6 cellular contexts compared by ENCODE assay signal in the genomic region with DNA sequence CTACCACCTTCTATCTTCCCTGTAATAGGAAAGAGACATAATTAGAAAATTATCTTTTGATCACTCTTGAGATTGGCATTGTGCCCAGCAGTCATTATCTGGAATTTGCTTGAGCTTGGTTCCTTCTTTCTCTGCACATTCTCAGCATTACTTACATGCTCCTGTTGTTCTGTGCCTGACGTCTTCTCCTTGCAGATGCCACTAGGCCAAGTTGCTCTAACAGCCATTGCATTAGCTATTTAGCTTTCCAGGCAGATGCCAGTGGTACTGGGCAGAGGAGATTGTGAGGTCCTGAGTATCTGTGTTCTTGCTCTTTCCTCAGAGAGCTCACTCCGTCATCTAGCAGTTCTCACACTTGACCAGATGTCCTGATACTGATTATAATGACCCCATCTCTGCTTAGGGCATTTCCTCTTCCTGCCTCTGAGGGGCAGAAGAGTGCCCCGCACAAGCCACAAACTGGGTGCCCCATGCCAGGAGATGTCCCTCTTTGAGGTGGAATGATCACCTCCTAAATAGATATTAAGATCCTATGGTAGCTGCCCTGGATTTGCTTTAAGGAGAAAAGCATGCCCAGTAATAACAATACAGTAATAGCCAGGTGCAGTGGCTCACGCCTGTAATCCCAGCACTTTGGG. TPM values are rescaled to one million over a fixed set of nuclear protein-coding genes. Genes with fewer than 3 reads are reported as not detected.
DNase-seq lines count a peak whose midpoint lies in the region; ATAC-seq and TF ChIP-seq lines count a peak whose summit lies in the region.

No MANE protein-coding gene starts in this region.

- TF ChIP-seq RAD21 in SK-N-SH (IDR thresholded peaks at IDR 0.05; ENCODE audit: low read length), result no peak

- no peaks in the 10 kb centered on the region for H3K27me3 ChIP-seq in SK-N-SH (ENCODE audit: insufficient read depth)

- H3K4me2 ChIP-seq in SK-N-SH, result no peak overlapping the region

- H3K9me2 ChIP-seq in SK-N-SH, result no peaks in the 10 kb centered on the region

- H3K9me3 ChIP-seq in SK-N-SH, result no peaks in the 10 kb centered on the region

- peaks cover 3% of the 10 kb centered on the region for H3F3A ChIP-seq in SK-N-SH (replicated peaks; ENCODE audit: insufficient read depth)

- CTCF ChIA-PET in SK-N-SH (lab: Yijun Ruan, JAX), result interaction anchor here (0.6 to 1.4 kb wide), 2 partner anchors 9 to 98 kb away, joined by 3 to 4 read pairs; no protein-coding TSS in a partner anchor

- peaks cover 0 to 5% of the 10 kb centered on the region in 2 experiments; a peak in 1 of 4 replicates for H3K4me1 ChIP-seq in SK-N-SH (ENCODE audit: control insufficient read depth in 1 of 2, insufficient read depth in 2 of 2, low read depth in 1 of 2, low read length in 1 of 2)

- H4K20me1 ChIP-seq in SK-N-SH (ENCODE audit: insufficient read depth), result no peaks in the 10 kb centered on the region

- peak; percentile 31; the same call in 1 of the 2 replicates for TF ChIP-seq CTCF in GM12874 (IDR thresholded peaks at IDR 0.05; ENCODE audit: insufficient read depth, low read depth, low read length)
- TF ChIP-seq CTCF in SK-N-SH (IDR thresholded peaks at IDR 0.05), result peak; percentile 39

- H3K36me3 ChIP-seq in SK-N-SH (replicated peaks in 1 of 2; ENCODE audit: control insufficient read depth in 1 of 2, insufficient read depth in 2 of 2, low read length in 1 of 2), result peaks cover 39 to 81% of the 10 kb centered on the region in 2 experiments

- intact Hi-C loops in left colon (cut with DNase I, micrococcal nuclease), result no loop called here

- no peak overlapping the region for H2AFZ ChIP-seq in SK-N-SH (ENCODE audit: low read depth)

- WGBS in SK-N-SH (ENCODE audit: low lambda C conversion rate), result 85% methylated on average over 4 of the region's 4 CpGs

- H3K79me2 ChIP-seq in SK-N-SH (ENCODE audit: insufficient read depth), result no peaks in the 10 kb centered on the region

- TF ChIP-seq EP300 in SK-N-SH (IDR thresholded peaks at IDR 0.05; ENCODE audit: borderline replicate concordance in 1 of 2, low read depth in 1 of 2, low read length in 1 of 2), result no peak

- H3K4me3 ChIP-seq in SK-N-SH (ENCODE audit: low read depth in 2 of 2, low read length in 1 of 2), result no peak overlapping the region

- POLR2A ChIA-PET in SK-N-SH (lab: Yijun Ruan, JAX), result no interaction called here

- ATAC-seq in left colon, result peak; percentile 20
- no peak for ATAC-seq in HG03342 (IDR thresholded peaks at IDR 0.05; ENCODE audit: unreplicated experiment)

- H3K9ac ChIP-seq in SK-N-SH, result no peak overlapping the region

- peak; percentile 49 for DNase-seq in SK-N-SH
- no peak for DNase-seq in left colon
- DNase-seq in stimulated activated CD4-positive, alpha-beta T cell treated with anti-CD3 and anti-CD28 coated beads, Interleukin-2, amount 100 ng/mL, for 48 hours, result no peak
- DNase-seq in T-helper 9 cell, result no peak

- H3K27ac ChIP-seq in SK-N-SH (ENCODE audit: low read depth in 2 of 2, low read length in 1 of 2), result no peak overlapping the region

TF ChIP-seq in SK-N-SH, 30 proteins besides CTCF, POLR2A, EP300 and RAD21:
- no peak for TF ChIP-seq GABPA (IDR thresholded peaks at IDR 0.05; ENCODE audit: low read depth)
- no peak for TF ChIP-seq POLR2AphosphoS5 (IDR thresholded peaks at IDR 0.05; ENCODE audit: low read depth, low read length)
- TF ChIP-seq SIN3A (IDR thresholded peaks at IDR 0.05; ENCODE audit: borderline replicate concordance, low read depth, low read length), result no peak
- TF ChIP-seq, protein P1, sequence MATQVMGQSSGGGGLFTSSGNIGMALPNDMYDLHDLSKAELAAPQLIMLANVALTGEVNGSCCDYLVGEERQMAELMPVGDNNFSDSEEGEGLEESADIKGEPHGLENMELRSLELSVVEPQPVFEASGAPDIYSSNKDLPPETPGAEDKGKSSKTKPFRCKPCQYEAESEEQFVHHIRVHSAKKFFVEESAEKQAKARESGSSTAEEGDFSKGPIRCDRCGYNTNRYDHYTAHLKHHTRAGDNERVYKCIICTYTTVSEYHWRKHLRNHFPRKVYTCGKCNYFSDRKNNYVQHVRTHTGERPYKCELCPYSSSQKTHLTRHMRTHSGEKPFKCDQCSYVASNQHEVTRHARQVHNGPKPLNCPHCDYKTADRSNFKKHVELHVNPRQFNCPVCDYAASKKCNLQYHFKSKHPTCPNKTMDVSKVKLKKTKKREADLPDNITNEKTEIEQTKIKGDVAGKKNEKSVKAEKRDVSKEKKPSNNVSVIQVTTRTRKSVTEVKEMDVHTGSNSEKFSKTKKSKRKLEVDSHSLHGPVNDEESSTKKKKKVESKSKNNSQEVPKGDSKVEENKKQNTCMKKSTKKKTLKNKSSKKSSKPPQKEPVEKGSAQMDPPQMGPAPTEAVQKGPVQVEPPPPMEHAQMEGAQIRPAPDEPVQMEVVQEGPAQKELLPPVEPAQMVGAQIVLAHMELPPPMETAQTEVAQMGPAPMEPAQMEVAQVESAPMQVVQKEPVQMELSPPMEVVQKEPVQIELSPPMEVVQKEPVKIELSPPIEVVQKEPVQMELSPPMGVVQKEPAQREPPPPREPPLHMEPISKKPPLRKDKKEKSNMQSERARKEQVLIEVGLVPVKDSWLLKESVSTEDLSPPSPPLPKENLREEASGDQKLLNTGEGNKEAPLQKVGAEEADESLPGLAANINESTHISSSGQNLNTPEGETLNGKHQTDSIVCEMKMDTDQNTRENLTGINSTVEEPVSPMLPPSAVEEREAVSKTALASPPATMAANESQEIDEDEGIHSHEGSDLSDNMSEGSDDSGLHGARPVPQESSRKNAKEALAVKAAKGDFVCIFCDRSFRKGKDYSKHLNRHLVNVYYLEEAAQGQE (IDR thresholded peaks at IDR 0.05; ENCODE audit: low read depth, low read length), result no peak
- no peak for TF ChIP-seq IRF3 (IDR thresholded peaks at IDR 0.05; ENCODE audit: low read depth, low read length)
- no peak for TF ChIP-seq MEF2A (IDR thresholded peaks at IDR 0.05; ENCODE audit: borderline replicate concordance, low read depth)
- TF ChIP-seq FOXJ3 (CRISPR knock-in tag; IDR thresholded peaks at IDR 0.05), result no peak
- no peak for TF ChIP-seq RCOR1 (IDR thresholded peaks at IDR 0.05; ENCODE audit: low read length)
- TF ChIP-seq NFIC (IDR thresholded peaks at IDR 0.05; ENCODE audit: borderline replicate concordance), result no peak
- no peak for TF ChIP-seq GATA2 (CRISPR knock-in tag; IDR thresholded peaks at IDR 0.05)
- no peak for TF ChIP-seq FOSL2 (IDR thresholded peaks at IDR 0.05; ENCODE audit: borderline replicate concordance, low read depth)
- TF ChIP-seq ELF1 (IDR thresholded peaks at IDR 0.05), result no peak
- TF ChIP-seq SMC3 (IDR thresholded peaks at IDR 0.05; ENCODE audit: low read depth, low read length), result no peak
- no peak for TF ChIP-seq YY1 (IDR thresholded peaks at IDR 0.05; ENCODE audit: low read depth)
TF ChIP-seq in SK-N-SH: peak in this region for 0.

RNA-seq across cellular contexts. Expression of gene ARHGAP1, which starts 30.7 kb away (rescaled TPM):
- polyA plus RNA-seq in SK-N-SH (2012; rRNA removed), result 21.3 and 27.1 TPM in 2 replicates
- polyA plus RNA-seq in SK-N-SH (2012; cell fraction: cytosol; rRNA removed), result 15.1 and 19.6 TPM in 2 replicates
- 40.7 and 43.0 TPM in 2 replicates for polyA plus RNA-seq in SK-N-SH (2012; cell fraction: nucleus; rRNA removed)
- 10 to 100 TPM; 77.3 to 78.5 TPM for total RNA-seq in left colon

RNA-seq across cellular contexts. Expression of gene ZNF408, which starts 31.1 kb away (rescaled TPM):
- polyA plus RNA-seq in SK-N-SH (2012; rRNA removed), result 5.9 and 7.1 TPM in 2 replicates
- 3.7 and 5.4 TPM in 2 replicates for polyA plus RNA-seq in SK-N-SH (2012; cell fraction: cytosol; rRNA removed)
- polyA plus RNA-seq in SK-N-SH (2012; cell fraction: nucleus; rRNA removed), result 19.3 and 23.1 TPM in 2 replicates
- total RNA-seq in left colon, result 10 to 100 TPM; 11.3 to 11.6 TPM

RNA-seq across cellular contexts. Expression of gene F2, which starts 49.3 kb away (rescaled TPM):
- polyA plus RNA-seq in SK-N-SH (2012; rRNA removed), result 0.07 TPM in 1 of 2 replicates, not detected in the other
- not detected in 2 replicates for polyA plus RNA-seq in SK-N-SH (2012; cell fraction: cytosol; rRNA removed)
- polyA plus RNA-seq in SK-N-SH (2012; cell fraction: nucleus; rRNA removed), result 0.04 TPM in 1 of 2 replicates, not detected in the other
- not detected for total RNA-seq in left colon

RNA-seq across cellular contexts. Expression of gene ATG13, which starts 52.4 kb away (rescaled TPM):
- 39.4 and 52.8 TPM in 2 replicates for polyA plus RNA-seq in SK-N-SH (2012; rRNA removed)
- 28.1 and 34.1 TPM in 2 replicates for polyA plus RNA-seq in SK-N-SH (2012; cell fraction: cytosol; rRNA removed)
- polyA plus RNA-seq in SK-N-SH (2012; cell fraction: nucleus; rRNA removed), result 65.1 and 87.3 TPM in 2 replicates
- total RNA-seq in left colon, result 10 to 100 TPM; 51.3 to 57.6 TPM

RNA-seq across cellular contexts. Expression of gene HARBI1, which starts 52.7 kb away (rescaled TPM):
- polyA plus RNA-seq in SK-N-SH (2012; rRNA removed), result 2.4 and 3.3 TPM in 2 replicates
- 2.7 and 3.3 TPM in 2 replicates for polyA plus RNA-seq in SK-N-SH (2012; cell fraction: cytosol; rRNA removed)
- 1.5 and 2.3 TPM in 2 replicates for polyA plus RNA-seq in SK-N-SH (2012; cell fraction: nucleus; rRNA removed)
- total RNA-seq in left colon, result 1 to 10 TPM; 4.5 to 6.4 TPM
